ENCODE assay signal across 23 cellular contexts in genomic region chr10:71079761-71080380, GRCh38.
DNase-seq lines count a peak whose midpoint lies in the region; ATAC-seq and TF ChIP-seq lines count a peak whose summit lies in the region.
"Had no signal": no experiment of that assay in that cellular context is flagged by ENCODE, and none has a peak within 500 bp of the region (broad histone marks: within the 10 kb centered on the region; RNA-seq: fewer than 3 reads in every experiment).

No MANE protein-coding gene starts in this region.

- H3K79me2 ChIP-seq in neural progenitor cell (ENCODE audit: low read depth): no peaks in the 10 kb centered on the region

- H3K9me3 Mint-ChIP-seq in neural progenitor cell: no peaks in the 10 kb centered on the region
- H3K9me3 Mint-ChIP-seq: CD14-positive monocyte; memory B cell; naive thymus-derived CD4-positive, alpha-beta T cell had no signal

- peak overlapping the region; percentile 54 for H3K4me3 Mint-ChIP-seq in neural progenitor cell
- H3K4me3 Mint-ChIP-seq: CD14-positive monocyte; memory B cell; naive thymus-derived CD4-positive, alpha-beta T cell had no signal

- no peak overlapping the region for H2AFZ ChIP-seq in neural progenitor cell (replicated peaks)

- H3K27ac ChIP-seq in heart right ventricle (no peak overlapping the region), adrenal gland (no peak overlapping the region), neural progenitor cell (no peak overlapping the region)
- H3K27ac ChIP-seq: prostate gland, suprapubic skin had no signal

- DNase-seq in left ventricle myocardium superior (peak; percentile 12), heart right ventricle (no peak), adrenal gland (peak in 4 of 7 donors; percentile 2 to 9 (median 5)), neural progenitor cell (ENCODE audit: low spot score) (peak; percentile 1), ureter (ENCODE audit: low spot score) (peak; percentile 29), GM03348 (ENCODE audit: low spot score) (no peak)
- DNase-seq: activated naive CD4-positive, alpha-beta T cell treated with anti-CD3 and anti-CD28 coated beads, Interleukin-2, amount 50 U/mL, for 16 hours; DMS 273 treated with DMSO at 0.1 percent for 48 hours; GDM1; MM.1S; NCI-H1694; SK-N-SH; T-helper 9 cell had no signal

- no peak for TF ChIP-seq POLR2A in adrenal gland (IDR thresholded peaks at IDR 0.05)

- H3F3A ChIP-seq in neural progenitor cell (ENCODE audit: low read depth): peaks cover 6% of the 10 kb centered on the region

- peaks cover 61% of the 10 kb centered on the region for H3K4me1 Mint-ChIP-seq in neural progenitor cell
- H3K4me1 Mint-ChIP-seq: memory B cell; naive thymus-derived CD4-positive, alpha-beta T cell had no signal

- no peak for ATAC-seq in left ventricle myocardium superior
- ATAC-seq in heart right ventricle: no peak
- ATAC-seq in HG03280 (IDR thresholded peaks at IDR 0.05; ENCODE audit: unreplicated experiment): no peak
- ATAC-seq in HG02852 (IDR thresholded peaks at IDR 0.05; ENCODE audit: unreplicated experiment): no peak
- ATAC-seq: GM12878; HCT116; naive thymus-derived CD4-positive, alpha-beta T cell; Panc1 had no signal

- WGBS in heart right ventricle, 2 donors: 88 to 91% methylated on average over 12 of the region's 12 CpGs
- 69 to 92% (median 88%) methylated on average over 2 to 12 of the region's 12 CpGs for WGBS in adrenal gland, 4 donors

- TF ChIP-seq CTCF in heart right ventricle (IDR thresholded peaks at IDR 0.05) (no peak), adrenal gland (IDR thresholded peaks at IDR 0.05) (no peak), neural progenitor cell (IDR thresholded peaks at IDR 0.05) (no peak)

- peaks cover 23% of the 10 kb centered on the region for H3K27me3 Mint-ChIP-seq in neural progenitor cell (ENCODE audit: insufficient read depth, low read depth)

- intact Hi-C loops in left ventricle myocardium superior (cut with micrococcal nuclease): no loop called here
- intact Hi-C loops in heart right ventricle (cut with DNase I): loop anchor here in 2 of 10 donors (10.0 kb wide), 1 partner anchor 105 kb away; no protein-coding TSS in a partner anchor
- intact Hi-C loops in adrenal gland (cut with DNase I): no loop called here

- H4K20me1 ChIP-seq in neural progenitor cell (ENCODE audit: low read depth): no peaks in the 10 kb centered on the region

- no peak overlapping the region for H3K9ac ChIP-seq in neural progenitor cell
- H3K9ac ChIP-seq: SK-N-SH had no signal

- H3K9me3 ChIP-seq in heart right ventricle (no peaks in the 10 kb centered on the region), adrenal gland (replicated peaks in 1 of 3) (no peaks in the 10 kb centered on the region), neural progenitor cell (ENCODE audit: low read depth) (no peaks in the 10 kb centered on the region)
- H3K9me3 ChIP-seq: prostate gland, SK-N-SH, suprapubic skin had no signal

- peaks cover 0 to 3% (median 0%) of the 10 kb centered on the region in 7 donors for H3K27me3 ChIP-seq in heart right ventricle
- no peaks in the 10 kb centered on the region for H3K27me3 ChIP-seq in adrenal gland
- H3K27me3 ChIP-seq in neural progenitor cell: no peaks in the 10 kb centered on the region
- H3K27me3 ChIP-seq: suprapubic skin had no signal

- H3K4me3 ChIP-seq in heart right ventricle (no peak overlapping the region), adrenal gland (no peak overlapping the region), neural progenitor cell (no peak overlapping the region)
- H3K4me3 ChIP-seq: GM12878, prostate gland, suprapubic skin had no signal

- H3K4me1 ChIP-seq in heart right ventricle (peaks cover 0 to 27% (median 8%) of the 10 kb centered on the region in 9 donors), adrenal gland (replicated peaks in 1 of 2) (no peaks in the 10 kb centered on the region), neural progenitor cell (peaks cover 47% of the 10 kb centered on the region)
- H3K4me1 ChIP-seq: prostate gland had no signal

- peak overlapping the region; percentile 81 for H3K27ac Mint-ChIP-seq in neural progenitor cell
- H3K27ac Mint-ChIP-seq: CD14-positive monocyte; memory B cell; naive thymus-derived CD4-positive, alpha-beta T cell had no signal

- no peaks in the 10 kb centered on the region for H3K36me3 Mint-ChIP-seq in neural progenitor cell
- H3K36me3 Mint-ChIP-seq: CD14-positive monocyte; memory B cell; naive thymus-derived CD4-positive, alpha-beta T cell had no signal

- H3K36me3 ChIP-seq in heart right ventricle: no peaks in the 10 kb centered on the region
- H3K36me3 ChIP-seq in adrenal gland (replicated peaks in 1 of 2): no peaks in the 10 kb centered on the region
- H3K36me3 ChIP-seq in neural progenitor cell: no peaks in the 10 kb centered on the region
- H3K36me3 ChIP-seq: prostate gland, suprapubic skin had no signal

- no peak overlapping the region for H3K4me2 ChIP-seq in neural progenitor cell
- H3K4me2 ChIP-seq: SK-N-SH had no signal

Comparison
In these comparisons a context has a peak if more than half of its experiments do, and no peak if none do; other contexts are left out.
1. DNase-seq: peak in left ventricle myocardium superior (single experiment), adrenal gland (4 of 7), neural progenitor cell (single experiment) and ureter (single experiment); none in heart right ventricle (0 of 2) and GM03348 (single experiment).